18 cellular contexts compared by ENCODE assay signal in the genomic region with DNA sequence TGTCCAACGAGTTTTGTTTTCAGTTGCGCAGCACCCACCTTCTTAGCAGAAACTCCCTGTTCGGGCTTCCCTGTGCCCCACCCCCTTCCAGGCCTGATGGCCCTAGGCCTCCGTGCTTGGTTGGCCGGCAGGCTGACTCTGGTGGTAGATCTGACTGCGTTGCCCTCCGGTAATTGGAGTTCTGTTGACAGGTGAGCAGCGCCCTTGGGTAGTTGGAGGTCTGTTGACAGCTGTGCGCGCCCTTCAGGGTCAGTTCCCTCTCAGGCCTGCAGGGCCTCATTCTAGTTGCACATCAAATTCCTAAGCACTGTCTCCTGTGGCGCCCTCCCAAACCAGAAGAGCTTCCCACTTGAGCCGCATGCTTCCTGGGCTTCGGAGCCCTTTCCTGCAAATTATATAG. TPM values are rescaled to one million over a fixed set of nuclear protein-coding genes. Genes with fewer than 3 reads are reported as not detected.
DNase-seq lines count a peak whose midpoint lies in the region; ATAC-seq, FAIRE-seq and TF ChIP-seq lines count a peak whose summit lies in the region.
"Had no signal": no experiment of that assay in that cellular context is flagged by ENCODE, and none has a peak within 500 bp of the region (broad histone marks: within the 10 kb centered on the region; RNA-seq: fewer than 3 reads in every experiment).

No MANE protein-coding gene starts in this region.

- no peaks in the 10 kb centered on the region for H3K9me3 Mint-ChIP-seq in Calu3 (ENCODE audit: low read depth, unreplicated experiment)
- H3K9me3 Mint-ChIP-seq: CD8-positive, alpha-beta memory T cell had no signal

- no peak overlapping the region for H2AFZ ChIP-seq in K562 (ENCODE audit: low read depth, low read length)
- no peak overlapping the region for H2AFZ ChIP-seq in OCI-LY7 (ENCODE audit: low read length)

- peak; percentile 36 for ATAC-seq in K562
- peak; percentile 3 for ATAC-seq in mucosa of descending colon
- ATAC-seq in GM18519 (IDR thresholded peaks at IDR 0.05; ENCODE audit: low FRiP score, unreplicated experiment), result no peak

- CTCF ChIA-PET in Calu3 (lab: Charles Lee), result interaction anchor here (0.8 to 1.4 kb wide), 2 partner anchors 23 to 238 kb away, joined by 3 read pairs; a partner anchor contains a TSS
- CTCF ChIA-PET in K562 (lab: Yijun Ruan, JAX; ENCODE audit: low intra/inter-chr PET ratio), result interaction anchor here (0.8 kb wide), 1 partner anchor 24 kb away, joined by 3 read pairs; no protein-coding TSS in a partner anchor
- CTCF ChIA-PET in OCI-LY7 (lab: Charles Lee; ENCODE audit: unreplicated experiment), result no interaction called here

- H3K27ac Mint-ChIP-seq in Calu3 (ENCODE audit: unreplicated experiment), result no peak overlapping the region
- H3K27ac Mint-ChIP-seq: CD8-positive, alpha-beta memory T cell had no signal

- H3K27ac ChIP-seq in K562 (ENCODE audit: extremely low read depth, low read depth, low read length), result no peak overlapping the region
- no peak overlapping the region for H3K27ac ChIP-seq in OCI-LY7 (ENCODE audit: low read depth, low read length, poor library complexity, severe bottlenecking)
- H3K27ac ChIP-seq in substantia nigra (ENCODE audit: low read depth, low read length, poor library complexity, severe bottlenecking), result no peak overlapping the region
- H3K27ac ChIP-seq: BLaER1 had no signal

- no peaks in the 10 kb centered on the region for H4K20me1 ChIP-seq in K562 (replicated peaks; ENCODE audit: control insufficient read depth, insufficient read depth, low read length)
- H4K20me1 ChIP-seq in OCI-LY7 (ENCODE audit: insufficient read depth, low read length), result no peaks in the 10 kb centered on the region
- H4K20me1 ChIP-seq: BLaER1 had no signal

- POLR2A ChIA-PET in K562 (lab: Yijun Ruan, JAX) (interaction anchor here (0.6 to 1.2 kb wide), 2 partner anchors 11 to 1213 kb away, joined by 3 to 4 read pairs; no protein-coding TSS in a partner anchor), OCI-LY7 (lab: Charles Lee) (no interaction called here)

- no CpG with 5 or more reads among the region's 13 CpGs for WGBS in K562 (ENCODE audit: insufficient coverage, low coverage, missing lambda C conversion rate)

- no peaks in the 10 kb centered on the region for H3K36me3 Mint-ChIP-seq in Calu3 (ENCODE audit: insufficient read depth, unreplicated experiment)
- H3K36me3 Mint-ChIP-seq: CD8-positive, alpha-beta memory T cell had no signal

- TSS peak; percentile 74 for BruUV-seq in Calu3 (replicated peaks; lab: Mats Ljungman, UMichigan)
- no TSS peak for BruUV-seq in K562 (replicated peaks; lab: Mats Ljungman, UMichigan)
- no TSS peak for BruUV-seq in OCI-LY7 (replicated peaks; lab: Mats Ljungman, UMichigan)

- TF ChIP-seq POLR2A in K562 (conservative IDR thresholded peaks at IDR 0.05), result no peak

- no peaks in the 10 kb centered on the region for H3K9me3 ChIP-seq in BE2C
- no peaks in the 10 kb centered on the region for H3K9me3 ChIP-seq in K562 (replicated peaks; ENCODE audit: control insufficient read depth, insufficient read depth, low read depth, low read length)
- no peaks in the 10 kb centered on the region for H3K9me3 ChIP-seq in mucosa of descending colon
- no peaks in the 10 kb centered on the region for H3K9me3 ChIP-seq in OCI-LY7 (ENCODE audit: low read length)
- H3K9me3 ChIP-seq: BLaER1, MG63 had no signal

- H3K9me2 ChIP-seq in OCI-LY7 (ENCODE audit: insufficient read depth, low read length), result no peaks in the 10 kb centered on the region

- no peaks in the 10 kb centered on the region for H3K36me3 ChIP-seq in BE2C
- H3K36me3 ChIP-seq in K562 (ENCODE audit: control insufficient read depth, insufficient read depth, low read length), result no peaks in the 10 kb centered on the region
- no peaks in the 10 kb centered on the region for H3K36me3 ChIP-seq in mucosa of descending colon (ENCODE audit: low read depth)
- H3K36me3 ChIP-seq in OCI-LY7 (ENCODE audit: insufficient read depth, low read length), result no peaks in the 10 kb centered on the region
- H3K36me3 ChIP-seq: BLaER1, MG63 had no signal

- no peak overlapping the region for H3K4me3 Mint-ChIP-seq in Calu3 (ENCODE audit: low read depth, unreplicated experiment)
- H3K4me3 Mint-ChIP-seq: CD8-positive, alpha-beta memory T cell had no signal

- no peak for TF ChIP-seq EP300 in K562 (IDR thresholded peaks at IDR 0.05; ENCODE audit: low read length)

- no peaks in the 10 kb centered on the region for H3K4me1 Mint-ChIP-seq in Calu3 (ENCODE audit: low read depth, unreplicated experiment)
- H3K4me1 Mint-ChIP-seq: CD8-positive, alpha-beta memory T cell had no signal

- in situ Hi-C loops in K562 (cut with MboI), result no loop called here
- in situ Hi-C loops in GM13976 (cut with MboI; ENCODE audit: low sequenced_read_pairs, unreplicated experiment), result no loop called here

- H3K27me3 Mint-ChIP-seq in Calu3 (ENCODE audit: unreplicated experiment), result no peaks in the 10 kb centered on the region
- H3K27me3 Mint-ChIP-seq: CD8-positive, alpha-beta memory T cell had no signal

- no peak for TF ChIP-seq RAD21 in K562 (CRISPR knock-in tag; conservative IDR thresholded peaks at IDR 0.05 in 1 of 2, IDR thresholded peaks at IDR 0.05 in 1 of 2)

- intact Hi-C loops in Calu3 (cut with micrococcal nuclease; ENCODE audit: unreplicated experiment), result no loop called here
- intact Hi-C loops in K562 (cut with micrococcal nuclease), result no loop called here
- intact Hi-C loops in mucosa of descending colon (cut with DNase I, micrococcal nuclease), result no loop called here
- intact Hi-C loops in OCI-LY7 (cut with micrococcal nuclease; ENCODE audit: unreplicated experiment), result no loop called here

- H3K4me3 ChIP-seq in BE2C (ENCODE audit: low read depth, low read length), result no peak overlapping the region
- no peak overlapping the region for H3K4me3 ChIP-seq in K562
- no peak overlapping the region for H3K4me3 ChIP-seq in mucosa of descending colon
- no peak overlapping the region for H3K4me3 ChIP-seq in OCI-LY7 (ENCODE audit: low read depth, low read length, poor library complexity, severe bottlenecking)
- H3K4me3 ChIP-seq: BLaER1, MG63 had no signal

- H3K4me1 ChIP-seq in BE2C, result no peaks in the 10 kb centered on the region
- no peaks in the 10 kb centered on the region for H3K4me1 ChIP-seq in K562 (replicated peaks in 1 of 2; ENCODE audit: control insufficient read depth in 2 of 2, insufficient read depth in 2 of 2, low read length in 2 of 2)
- H3K4me1 ChIP-seq in mucosa of descending colon (ENCODE audit: low read depth), result no peaks in the 10 kb centered on the region
- H3K4me1 ChIP-seq in OCI-LY7 (ENCODE audit: insufficient read depth, low read length, poor library complexity, severe bottlenecking), result no peaks in the 10 kb centered on the region
- H3K4me1 ChIP-seq: BLaER1 had no signal

- H3K4me2 ChIP-seq in K562 (ENCODE audit: insufficient read depth, low read length), result no peak overlapping the region
- H3K4me2 ChIP-seq in OCI-LY7 (ENCODE audit: low read length), result no peak overlapping the region
- H3K4me2 ChIP-seq: BLaER1 had no signal

- no peaks in the 10 kb centered on the region for H3K79me2 ChIP-seq in K562 (ENCODE audit: control insufficient read depth, insufficient read depth, low read length)
- H3K79me2 ChIP-seq in OCI-LY7 (ENCODE audit: insufficient read depth, low read depth, low read length), result no peaks in the 10 kb centered on the region

- H3K9ac ChIP-seq in K562 (ENCODE audit: insufficient read depth in 1 of 2, low read depth in 2 of 2, low read length in 2 of 2), result no peak overlapping the region
- H3K9ac ChIP-seq: BLaER1 had no signal

- DNase-seq in BE2C, result peak; percentile 8
- no peak for DNase-seq in Calu3
- no peak for DNase-seq in K562 (ENCODE audit: extremely low read depth in 1 of 4, low spot score in 3 of 4)
- DNase-seq in mucosa of descending colon, result no peak
- no peak for DNase-seq in GM13976 (ENCODE audit: low spot score)
- DNase-seq in OCI-LY7 (ENCODE audit: low spot score), result no peak
- DNase-seq in substantia nigra (lab: John Stamatoyannopoulos, UW), result no peak
- DNase-seq: DMS 273 treated with DMSO at 0.1 percent for 48 hours, GOT3, MG63, NCI-H1105, NCI-H187 treated with DMSO at 0.1 percent for 48 hours, NCI-H510A, NCI-H82, SW 1271 had no signal

- H3K27me3 ChIP-seq in BE2C (no peaks in the 10 kb centered on the region), K562 (ENCODE audit: control insufficient read depth in 2 of 2, insufficient read depth in 2 of 2, low read length in 2 of 2) (no peaks in the 10 kb centered on the region)
- H3K27me3 ChIP-seq: BLaER1, MG63 had no signal

- no peaks in the 10 kb centered on the region for H3K9me1 ChIP-seq in K562 (ENCODE audit: control insufficient read depth, insufficient read depth, low read length)

- peak; percentile 81 for FAIRE-seq in K562 (lab: Jason Lieb, UNC)

- TF ChIP-seq CTCF in BE2C (IDR thresholded peaks at IDR 0.05; ENCODE audit: low read depth, low read length) (no peak), Calu3 (IDR thresholded peaks at IDR 0.05; ENCODE audit: unreplicated experiment) (no peak), K562 (IDR thresholded peaks at IDR 0.05 in 2 of 3, conservative IDR thresholded peaks at IDR 0.05 in 1 of 3; ENCODE audit: insufficient read depth in 2 of 3, low read depth in 1 of 3, low read length in 3 of 3) (no peak), mucosa of descending colon (IDR thresholded peaks at IDR 0.05) (no peak), GM13976 (IDR thresholded peaks at IDR 0.05; ENCODE audit: borderline replicate concordance, control extremely low read depth, extremely low read depth, insufficient read depth, missing control alignments) (no peak), OCI-LY7 (conservative IDR thresholded peaks at IDR 0.05; ENCODE audit: low read length) (no peak)

RNA-seq across cellular contexts. Expression of a gene that starts 0.8 kb away (rescaled TPM):
- polyA plus RNA-seq in BE2C (2012; ENCODE audit: insufficient read depth, insufficient read length, low read depth), result 33.8 TPM
- total RNA-seq in Calu3 (2022) (3.1 and 3.2 TPM in 2 replicates), K562 (2014; rRNA removed) (1.9 and 2.9 TPM in 2 replicates), K562 (2014; rRNA removed; fragmentation: Illumina TruSeq; extraction: Trizol) (1.3 and 1.4 TPM in 2 replicates), K562 (2015; rRNA removed; fragmentation: Illumina TruSeq; extraction: Trizol) (0.60 and 1.4 TPM in 2 replicates), K562 (2021) (2.0 and 2.7 TPM in 2 replicates), mucosa of descending colon (1 to 10 TPM in 1 of 3 donors, under 1 TPM in 2; 0.39 to 1.7 (median 0.55) TPM), OCI-LY7 (2022) (1.8 and 4.6 TPM in 2 replicates)
- 3.8 and 8.7 TPM in 2 replicates for total RNA-seq in K562 (2011; cell fraction: chromatin; rRNA removed; ENCODE audit: low replicate concordance)
- 9.1 and 10.7 TPM in 2 replicates for total RNA-seq in K562 (2011; cell fraction: nucleolus; rRNA removed)
- 5.1 and 6.2 TPM in 2 replicates for total RNA-seq in K562 (2011; cell fraction: nucleoplasm; rRNA removed)
- polyA plus RNA-seq in K562 (2011; rRNA removed) (1.5 and 1.8 TPM in 2 replicates), K562 (2014; fragmentation: Illumina TruSeq; extraction: Trizol) (0.79 and 2.0 TPM in 2 replicates), K562 (2014; fragmentation: Nextera tagmentation; extraction: Ambion mirVana) (under 1 TPM in 1 of 2 experiments, not detected in 1; 0.32 TPM), K562 (2014; rRNA removed) (2.4 and 3.8 TPM in 2 replicates)
- 1.7 and 3.2 TPM in 2 replicates for polyA plus RNA-seq in K562 (2011; cell fraction: cytosol; rRNA removed)
- 9.6 and 11.7 TPM in 2 replicates for polyA plus RNA-seq in K562 (2011; cell fraction: nucleus; rRNA removed)
- polyA plus RNA-seq in K562 (2012), result 1.1 and 2.2 TPM in 2 replicates
- polyA minus RNA-seq in K562 (2011; rRNA and poly(A)+ RNA removed), result 0.70 and 1.1 TPM in 2 replicates
- 1.5 and 2.7 TPM in 2 replicates for polyA minus RNA-seq in K562 (2011; cell fraction: cytosol; rRNA and poly(A)+ RNA removed)
- 7.1 and 8.0 TPM in 2 replicates for polyA minus RNA-seq in K562 (2011; cell fraction: nucleus; rRNA and poly(A)+ RNA removed)
- total RNA-seq in OCI-LY7 (2014; rRNA removed; shearing (Covaris generic)), result 2.0 and 4.5 TPM in 2 replicates

RNA-seq across cellular contexts. Expression of a gene that starts 29.2 kb away (rescaled TPM):
- 1.4 TPM for polyA plus RNA-seq in BE2C (2012; ENCODE audit: insufficient read depth, insufficient read length, low read depth)
- total RNA-seq in Calu3 (2022) (1.5 and 2.7 TPM in 2 replicates), K562 (2014; rRNA removed) (not detected in 2 replicates), K562 (2014; rRNA removed; fragmentation: Illumina TruSeq; extraction: Trizol) (not detected in 2 replicates), K562 (2015; rRNA removed; fragmentation: Illumina TruSeq; extraction: Trizol) (not detected in 2 replicates), K562 (2021) (not detected in 2 replicates), mucosa of descending colon (1 to 10 TPM; 4.9 to 7.5 (median 5.3) TPM), OCI-LY7 (2022) (not detected in 2 replicates)
- 0.09 and 0.23 TPM in 2 replicates for total RNA-seq in K562 (2011; cell fraction: chromatin; rRNA removed; ENCODE audit: low replicate concordance)
- total RNA-seq in K562 (2011; cell fraction: nucleolus; rRNA removed), result 0.17 TPM in 1 of 2 replicates, not detected in the other
- not detected in 2 replicates for total RNA-seq in K562 (2011; cell fraction: nucleoplasm; rRNA removed)
- polyA plus RNA-seq in K562 (2011; rRNA removed) (0.11 TPM in 1 of 2 replicates, not detected in the other), K562 (2014; fragmentation: Illumina TruSeq; extraction: Trizol) (not detected in 2 replicates), K562 (2014; fragmentation: Nextera tagmentation; extraction: Ambion mirVana) (not detected), K562 (2014; rRNA removed) (0.07 TPM in 1 of 2 replicates, not detected in the other)
- polyA plus RNA-seq in K562 (2011; cell fraction: cytosol; rRNA removed), result 0.03 TPM in 1 of 2 replicates, not detected in the other
- 0.26 TPM in 1 of 2 replicates, not detected in the other for polyA plus RNA-seq in K562 (2011; cell fraction: nucleus; rRNA removed)
- 0.01 TPM in 1 of 2 replicates, not detected in the other for polyA plus RNA-seq in K562 (2012)
- polyA minus RNA-seq in K562 (2011; rRNA and poly(A)+ RNA removed), result not detected in 2 replicates
- polyA minus RNA-seq in K562 (2011; cell fraction: cytosol; rRNA and poly(A)+ RNA removed), result not detected in 2 replicates
- 0.40 TPM in 1 of 2 replicates, not detected in the other for polyA minus RNA-seq in K562 (2011; cell fraction: nucleus; rRNA and poly(A)+ RNA removed)
- total RNA-seq in OCI-LY7 (2014; rRNA removed; shearing (Covaris generic)), result not detected in 2 replicates
